ENCODE assay signal across 8 cellular contexts in the genomic region with DNA sequence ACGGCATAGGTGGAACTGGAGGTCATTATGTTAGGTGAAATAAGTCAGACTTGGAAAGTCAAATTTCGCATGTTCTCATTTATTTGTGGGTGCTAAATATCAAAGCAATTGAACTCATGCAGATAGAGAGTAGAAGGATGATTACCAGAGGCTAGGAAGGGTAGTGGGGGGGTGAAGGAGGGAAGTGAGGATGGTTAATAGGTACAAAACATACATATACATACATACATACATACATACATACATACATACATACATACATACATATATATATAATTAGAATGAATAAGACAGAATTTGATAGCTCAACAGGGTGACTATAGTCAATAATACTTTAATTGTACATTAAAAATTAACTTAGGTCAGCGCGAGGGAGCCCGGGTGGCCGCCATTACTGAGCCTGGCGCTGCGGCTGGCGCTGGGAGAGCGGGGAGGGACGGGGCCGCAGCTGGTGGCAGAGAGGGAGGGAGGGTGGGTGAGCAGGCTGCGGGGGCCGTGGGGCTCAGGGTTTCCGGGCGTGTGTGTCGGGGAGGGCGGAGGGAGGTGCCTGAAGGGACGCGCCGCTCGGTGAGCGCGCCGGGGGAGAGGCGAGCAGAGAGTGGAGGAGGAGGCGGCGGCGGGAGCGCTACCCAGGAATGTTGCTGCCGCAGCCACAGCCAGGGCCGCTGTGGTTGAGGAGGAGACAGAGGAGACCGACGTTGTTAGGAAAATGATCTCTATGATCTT.
DNase-seq lines count a peak whose midpoint lies in the region; ATAC-seq, FAIRE-seq and TF ChIP-seq lines count a peak whose summit lies in the region.

No MANE protein-coding gene starts in this region.

- peak; percentile 97 for DNase-seq in H54 (ENCODE audit: insufficient read length, low spot score)
- peak; percentile 90 for DNase-seq in NCI-H510A treated with DMSO at 0.1 percent for 48 hours (lab: John Stamatoyannopoulos, UW)
- DNase-seq in left lung = peak; percentile 75 to 91
- peak; percentile 71 for DNase-seq in superior temporal gyrus (ENCODE audit: extremely low spot score)
- no peak for DNase-seq in effector CD4-positive, alpha-beta T cell

- no peaks in the 10 kb centered on the region for H3K9me3 ChIP-seq in duodenal mucosa (ENCODE audit: control insufficient read depth in 1 of 2, low read length in 2 of 2)
- peaks cover 0 to 3% of the 10 kb centered on the region in 2 donors for H3K9me3 ChIP-seq in left lung

- no peak for TF ChIP-seq CTCF in left lung (IDR thresholded peaks at IDR 0.05)

- FAIRE-seq in H54 (lab: Jason Lieb, UNC) = peak; percentile 99

- peak; percentile 72 for TF ChIP-seq POLR2A in H54 (IDR thresholded peaks at IDR 0.05; ENCODE audit: low read depth, low read length)

- intact Hi-C loops in left lung (cut with DNase I) = no loop called here

- H3K27ac ChIP-seq in duodenal mucosa (ENCODE audit: low read depth, low read length) (no peak overlapping the region), left lung (peak overlapping the region; percentile 23 to 60)

- H3K36me3 ChIP-seq in duodenal mucosa (ENCODE audit: control insufficient read depth in 1 of 2, insufficient read depth in 2 of 2, low read length in 2 of 2) (no peaks in the 10 kb centered on the region), left lung (no peaks in the 10 kb centered on the region)

- H3K27me3 ChIP-seq in duodenal mucosa (ENCODE audit: control insufficient read depth in 1 of 2, insufficient read depth in 2 of 2, low read length in 2 of 2) = no peaks in the 10 kb centered on the region
- peaks cover 0 to 7% of the 10 kb centered on the region in 2 donors for H3K27me3 ChIP-seq in left lung

- H3K4me1 ChIP-seq in duodenal mucosa (ENCODE audit: control insufficient read depth in 1 of 2, insufficient read depth in 2 of 2, low read length in 2 of 2) (peaks cover 6 to 7% of the 10 kb centered on the region in 2 donors), left lung (no peaks in the 10 kb centered on the region)

- H3K9ac ChIP-seq in duodenal mucosa (ENCODE audit: low read depth in 1 of 2, low read length in 2 of 2) = peak overlapping the region in 1 of 2 donors; percentile 15

- H3K4me3 ChIP-seq in duodenal mucosa (ENCODE audit: low read depth in 1 of 2, low read length in 2 of 2) = peak overlapping the region; percentile 59 to 65
- peak overlapping the region; percentile 18 to 27 for H3K4me3 ChIP-seq in left lung

- peak; percentile 99 for ATAC-seq in left lung
- ATAC-seq in GM18498 (IDR thresholded peaks at IDR 0.05; ENCODE audit: unreplicated experiment) = no peak
- ATAC-seq in GM21619 (IDR thresholded peaks at IDR 0.05; ENCODE audit: unreplicated experiment) = no peak
